ENCODE assay signal across 19 cellular contexts in the genomic region with DNA sequence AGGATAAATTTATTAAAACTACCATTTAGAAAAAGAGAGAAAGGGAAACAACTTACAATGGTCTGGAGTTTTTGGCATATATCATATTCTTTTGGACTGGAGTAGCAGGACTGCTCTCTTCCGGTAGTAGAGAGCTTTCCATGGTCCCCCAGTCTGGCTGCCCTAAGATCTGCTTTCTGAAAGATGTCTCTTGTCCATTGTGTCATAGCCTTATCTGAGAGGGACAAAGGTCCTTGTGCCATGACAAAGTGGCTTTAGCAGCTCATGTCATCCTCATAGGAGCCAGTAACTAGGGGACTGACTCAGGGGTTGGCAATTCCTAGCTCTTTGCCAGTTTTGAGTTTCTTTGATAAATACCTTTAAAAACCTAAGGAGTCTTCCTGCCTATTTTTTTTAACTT.
"Had no signal": no experiment of that assay in that cellular context is flagged by ENCODE, and none has a peak within 500 bp of the region (broad histone marks: within the 10 kb centered on the region; RNA-seq: fewer than 3 reads in every experiment).

No MANE protein-coding gene starts in this region.

- H3K9me3 ChIP-seq: gastrocnemius medialis, mucosa of descending colon, neutrophil, psoas muscle, sigmoid colon, stomach, testis, tibial artery, upper lobe of left lung had no signal

- H3K4me3 ChIP-seq: dorsolateral prefrontal cortex, gastrocnemius medialis, lung, mucosa of descending colon, psoas muscle, sigmoid colon, stomach, testis, tibial artery, upper lobe of left lung had no signal

- H3K4me1 ChIP-seq: gastrocnemius medialis, psoas muscle, testis had no signal

- H3K27me3 ChIP-seq: dorsolateral prefrontal cortex, gastrocnemius medialis, neutrophil, stomach, testis, tibial artery, upper lobe of left lung had no signal

- H3K36me3 ChIP-seq: gastrocnemius medialis, neutrophil, sigmoid colon, stomach, tibial artery, upper lobe of left lung had no signal

- H3K27ac ChIP-seq: gastrocnemius medialis, neutrophil, psoas muscle, sigmoid colon, stomach, tibial artery, upper lobe of left lung had no signal

- DNase-seq: dorsolateral prefrontal cortex; effector CD4-positive, alpha-beta T cell; foreskin fibroblast; gastrocnemius medialis; mucosa of descending colon; naive B cell; posterior cingulate gyrus; psoas muscle; right cardiac atrium; sigmoid colon; stimulated activated CD4-positive, alpha-beta T cell treated with anti-CD3 and anti-CD28 coated beads, Interleukin-2, amount 100 ng/mL, for 24 hours; stimulated activated CD4-positive, alpha-beta T cell treated with anti-CD3 and anti-CD28 coated beads, Interleukin-4, amount 100 ng/mL, for 24 hours; stimulated activated naive CD4-positive, alpha-beta T cell treated with Interleukin-2 at 50 U/mL for 16 hours; stomach; testis; tibial artery; upper lobe of left lung had no signal
